Comparison of ENCODE assay signal across 2 cellular contexts in the genomic region with DNA sequence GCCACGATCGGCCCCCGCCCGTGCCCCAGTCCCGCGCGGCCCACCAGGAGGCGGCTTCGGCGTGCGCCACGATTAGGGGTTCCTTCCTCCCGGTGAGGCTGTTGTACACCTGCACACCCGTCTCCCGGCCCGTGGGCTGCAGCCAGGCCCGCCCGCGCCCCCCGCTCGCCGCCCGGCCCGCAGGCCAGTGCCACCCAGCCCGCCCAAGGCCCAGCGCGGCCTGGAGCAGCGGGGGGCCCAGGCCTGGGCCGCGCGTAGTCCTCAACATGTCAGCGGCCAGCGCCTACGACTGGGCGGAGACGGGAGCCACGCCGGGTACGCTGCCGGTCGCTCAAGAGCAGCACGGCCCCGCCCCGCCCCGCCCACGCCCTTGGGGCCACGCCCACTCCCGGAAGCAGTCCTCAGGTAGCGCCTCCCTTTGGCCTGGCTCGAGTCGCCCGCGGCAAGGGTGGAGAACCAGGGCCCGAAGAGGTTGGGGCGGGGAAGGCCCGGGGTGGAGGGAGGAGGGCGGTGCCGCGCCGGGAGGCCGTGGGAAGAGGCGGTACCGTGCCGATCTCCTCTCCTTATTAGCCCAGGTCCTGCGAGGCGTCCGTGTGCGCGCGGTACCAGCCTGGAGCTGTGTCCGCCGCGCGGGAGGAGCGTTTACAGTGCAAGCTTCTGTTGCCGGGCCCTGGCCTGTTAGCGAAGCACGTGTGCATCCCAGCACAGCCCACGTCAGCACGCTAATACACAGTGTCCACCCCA.
TF ChIP-seq lines count a peak whose summit lies in the region.

A gene with protein sequence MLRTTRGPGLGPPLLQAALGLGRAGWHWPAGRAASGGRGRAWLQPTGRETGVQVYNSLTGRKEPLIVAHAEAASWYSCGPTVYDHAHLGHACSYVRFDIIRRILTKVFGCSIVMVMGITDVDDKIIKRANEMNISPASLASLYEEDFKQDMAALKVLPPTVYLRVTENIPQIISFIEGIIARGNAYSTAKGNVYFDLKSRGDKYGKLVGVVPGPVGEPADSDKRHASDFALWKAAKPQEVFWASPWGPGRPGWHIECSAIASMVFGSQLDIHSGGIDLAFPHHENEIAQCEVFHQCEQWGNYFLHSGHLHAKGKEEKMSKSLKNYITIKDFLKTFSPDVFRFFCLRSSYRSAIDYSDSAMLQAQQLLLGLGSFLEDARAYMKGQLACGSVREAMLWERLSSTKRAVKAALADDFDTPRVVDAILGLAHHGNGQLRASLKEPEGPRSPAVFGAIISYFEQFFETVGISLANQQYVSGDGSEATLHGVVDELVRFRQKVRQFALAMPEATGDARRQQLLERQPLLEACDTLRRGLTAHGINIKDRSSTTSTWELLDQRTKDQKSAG (minus strand): TSS at position 291 of the 744 bp plus-strand sequence. CDS start 23 bp downstream, at position 268.

TF ChIP-seq in HCT116, 20 proteins besides CTCF, POLR2A, EP300 and RAD21 (continued from another document):
- TF ChIP-seq REST (IDR thresholded peaks at IDR 0.05; ENCODE audit: low read depth) (no peak), MAX (IDR thresholded peaks at IDR 0.05) (no peak), YY1 (IDR thresholded peaks at IDR 0.05; ENCODE audit: extremely low read depth, insufficient replicate concordance, low read depth, low read length) (peak; percentile 41), CBX3 (IDR thresholded peaks at IDR 0.05; ENCODE audit: low read depth) (no peak), POLR2AphosphoS5 (IDR thresholded peaks at IDR 0.05; ENCODE audit: low read depth, low read length) (peak; percentile 72; the same call in 1 of the 2 replicates), ZFX (IDR thresholded peaks at IDR 0.05) (peak; percentile 98)
TF ChIP-seq in HCT116: peak in this region for 4.

TF ChIP-seq in neural cell, 6 proteins besides CTCF, POLR2A, EP300 and RAD21 (continued from another document):
- peak; percentile 48 for TF ChIP-seq REST (IDR thresholded peaks at IDR 0.05; ENCODE audit: borderline replicate concordance)
- peak; percentile 52 for TF ChIP-seq SMC3 (conservative IDR thresholded peaks at IDR 0.05; ENCODE audit: poor library complexity)
- peak; percentile 72 for TF ChIP-seq POLR2AphosphoS5 (IDR thresholded peaks at IDR 0.05)
- TF ChIP-seq TAF1 (IDR thresholded peaks at IDR 0.05; ENCODE audit: low read depth) = no peak
